Comparison of ENCODE assay signal across 23 cellular contexts in genomic region chr3:64932666-64933342, GRCh38.
A peak's percentile ranks its signal among the peaks of the same experiment; 100 is the strongest.
DNase-seq lines count a peak whose midpoint lies in the region; ATAC-seq, FAIRE-seq and TF ChIP-seq lines count a peak whose summit lies in the region.
"Had no signal": no experiment of that assay in that cellular context is flagged by ENCODE, and none has a peak within 500 bp of the region (broad histone marks: within the 10 kb centered on the region; RNA-seq: fewer than 3 reads in every experiment).

No MANE protein-coding gene starts in this region.

- H3K4me3 ChIP-seq in left lung = no peak overlapping the region
- no peak overlapping the region for H3K4me3 ChIP-seq in small intestine (ENCODE audit: low read depth in 1 of 2, low read length in 2 of 2)
- no peak overlapping the region for H3K4me3 ChIP-seq in heart right ventricle
- no peak overlapping the region for H3K4me3 ChIP-seq in effector memory CD4-positive, alpha-beta T cell (ENCODE audit: insufficient read depth, low read depth, low read length, poor library complexity, severe bottlenecking)
- no peak overlapping the region for H3K4me3 ChIP-seq in uterus
- H3K4me3 ChIP-seq: BLaER1, SJSA1 had no signal

- no peak for TF ChIP-seq POLR2A in uterus (IDR thresholded peaks at IDR 0.05)

- no peaks in the 10 kb centered on the region for H3K36me3 ChIP-seq in left lung
- H3K36me3 ChIP-seq in small intestine (ENCODE audit: control insufficient read depth in 2 of 2, insufficient read depth in 2 of 2, low read length in 2 of 2) = no peaks in the 10 kb centered on the region
- H3K36me3 ChIP-seq in heart right ventricle = no peaks in the 10 kb centered on the region
- no peaks in the 10 kb centered on the region for H3K36me3 ChIP-seq in effector memory CD4-positive, alpha-beta T cell (ENCODE audit: control insufficient read depth, insufficient read depth, low read length)
- no peaks in the 10 kb centered on the region for H3K36me3 ChIP-seq in uterus
- H3K36me3 ChIP-seq: BLaER1, SJSA1 had no signal

- peak overlapping the region; percentile 63 for H3K27ac ChIP-seq in epithelial cell of prostate
- H3K27ac ChIP-seq in left lung = no peak overlapping the region
- H3K27ac ChIP-seq in small intestine (ENCODE audit: low read depth in 1 of 2, low read length in 1 of 2) = no peak overlapping the region
- H3K27ac ChIP-seq in heart right ventricle = no peak overlapping the region
- no peak overlapping the region for H3K27ac ChIP-seq in effector memory CD4-positive, alpha-beta T cell (ENCODE audit: insufficient read depth, low read length, poor library complexity, severe bottlenecking)
- no peak overlapping the region for H3K27ac ChIP-seq in uterus
- H3K27ac ChIP-seq: BLaER1, SJSA1 had no signal

- peaks cover 0 to 21% of the 10 kb centered on the region in 2 donors for H3K9me3 ChIP-seq in left lung
- no peaks in the 10 kb centered on the region for H3K9me3 ChIP-seq in small intestine (ENCODE audit: control insufficient read depth, low read depth)
- peaks cover 0 to 28% (median 6%) of the 10 kb centered on the region in 11 donors for H3K9me3 ChIP-seq in heart right ventricle
- no peaks in the 10 kb centered on the region for H3K9me3 ChIP-seq in effector memory CD4-positive, alpha-beta T cell (ENCODE audit: control insufficient read depth, low read length)
- peaks cover 0 to 6% of the 10 kb centered on the region in 2 donors for H3K9me3 ChIP-seq in uterus
- H3K9me3 ChIP-seq: SJSA1 had no signal

- no peak for FAIRE-seq in small intestine (lab: Jason Lieb, UNC)
- FAIRE-seq: GM12891, H1 had no signal

- 70 to 81% (median 71%) methylated on average over 7 to 8 of the region's 8 CpGs for WGBS in small intestine, 3 donors
- WGBS in heart right ventricle, 2 donors = 80 to 92% methylated on average over 8 of the region's 8 CpGs

- peak; percentile 39 for ATAC-seq in left lung
- ATAC-seq in heart right ventricle = no peak
- ATAC-seq: Right ventricle myocardium inferior had no signal

- intact Hi-C loops in left lung (cut with DNase I) = no loop called here
- intact Hi-C loops in heart right ventricle (cut with DNase I) = no loop called here
- intact Hi-C loops in uterus (cut with DNase I; ENCODE audit: low total_unique reads) = no loop called here

- H3K4me1 ChIP-seq in left lung = no peaks in the 10 kb centered on the region
- H3K4me1 ChIP-seq in small intestine (ENCODE audit: control insufficient read depth in 2 of 2, insufficient read depth in 1 of 2, low read depth in 1 of 2, low read length in 1 of 2) = no peaks in the 10 kb centered on the region
- H3K4me1 ChIP-seq in heart right ventricle = peaks cover 0 to 15% (median 5%) of the 10 kb centered on the region in 9 donors
- H3K4me1 ChIP-seq in effector memory CD4-positive, alpha-beta T cell (ENCODE audit: control insufficient read depth, insufficient read depth, low read length, poor library complexity, severe bottlenecking) = no peaks in the 10 kb centered on the region
- peaks cover 0 to 3% of the 10 kb centered on the region in 2 donors for H3K4me1 ChIP-seq in uterus
- H3K4me1 ChIP-seq: SJSA1 had no signal

- TF ChIP-seq CTCF in left lung (IDR thresholded peaks at IDR 0.05) = no peak
- TF ChIP-seq CTCF in heart right ventricle (IDR thresholded peaks at IDR 0.05) = no peak
- TF ChIP-seq CTCF in uterus (IDR thresholded peaks at IDR 0.05) = no peak

- DNase-seq in Kasumi-1 (lab: John Stamatoyannopoulos, UW) (peak; percentile 31 to 56), epithelial cell of prostate (ENCODE audit: low read depth, low spot score) (peak; percentile 90), left lung (no peak), small intestine (peak; percentile 59), heart right ventricle (no peak), uterus (no peak)
- DNase-seq in activated T-cell treated with anti-CD3 and anti-CD28 coated beads, Interleukin-2, amount 50 U/mL, for 48 hours = no peak
- no peak for DNase-seq in effector memory CD4-positive, alpha-beta T cell
- DNase-seq: CD4-positive, alpha-beta T cell; COR-L47; DMS153; IMR-90; NCI-H1048; NCI-H1417 treated with DMSO at 0.1 percent for 48 hours; NCI-H187; NCI-H446 treated with DMSO at 0.1 percent for 48 hours; NCI-H526 treated with DMSO at 0.1 percent for 48 hours; OCI-M1 had no signal

- no peaks in the 10 kb centered on the region for H3K27me3 ChIP-seq in left lung
- H3K27me3 ChIP-seq in small intestine (ENCODE audit: control insufficient read depth in 2 of 2, insufficient read depth in 2 of 2, low read length in 2 of 2) = no peaks in the 10 kb centered on the region
- no peaks in the 10 kb centered on the region for H3K27me3 ChIP-seq in heart right ventricle
- H3K27me3 ChIP-seq in effector memory CD4-positive, alpha-beta T cell (replicated peaks; ENCODE audit: control insufficient read depth, insufficient read depth, low read length, poor library complexity, severe bottlenecking) = no peaks in the 10 kb centered on the region
- no peaks in the 10 kb centered on the region for H3K27me3 ChIP-seq in uterus
- H3K27me3 ChIP-seq: BLaER1, SJSA1 had no signal

Comparison
In these comparisons a context has a peak if more than half of its experiments do, and no peak if none do; other contexts are left out.
1. DNase-seq: peak in Kasumi-1 (2 of 2), epithelial cell of prostate (single experiment) and small intestine (single experiment); none in left lung (0 of 2), heart right ventricle (0 of 2), activated T-cell treated with anti-CD3 and anti-CD28 coated beads, Interleukin-2, amount 50 U/mL, for 48 hours (0 of 2), effector memory CD4-positive, alpha-beta T cell (0 of 3) and uterus (0 of 2).